In genomic region chr16:71883849-71884638, GRCh38 we compare ENCODE assay signal across 1 cellular context.
TF ChIP-seq lines count a peak whose summit lies in the region.

Gene ZNF821, minus strand, starts transcription at chr16:71884182. Its CDS starts 4,236 bp downstream, at chr16:71879946.

TF ChIP-seq in K562, 482 proteins besides CTCF, POLR2A, EP300 and RAD21 (continued from another document and continues in another):
- TF ChIP-seq ZNF184 (CRISPR knock-in tag; IDR thresholded peaks at IDR 0.05) (no peak), NCOA4 (IDR thresholded peaks at IDR 0.05; ENCODE audit: partially characterized antibody) (no peak), ZNF668 (CRISPR knock-in tag; IDR thresholded peaks at IDR 0.05) (no peak), PHF21A (IDR thresholded peaks at IDR 0.05; ENCODE audit: borderline replicate concordance, low read depth) (no peak), ZNF696 (CRISPR knock-in tag; conservative IDR thresholded peaks at IDR 0.05) (no peak), CEBPZ (IDR thresholded peaks at IDR 0.05; ENCODE audit: borderline replicate concordance, low read depth, low read length) (no peak), HNRNPLL (IDR thresholded peaks at IDR 0.05; ENCODE audit: low read depth, low read length, poor library complexity, severe bottlenecking) (peak; percentile 21), HES1 (IDR thresholded peaks at IDR 0.05; ENCODE audit: low read depth) (peak; percentile 28; the same call in 1 of the 2 replicates), ZNF133 (CRISPR knock-in tag; IDR thresholded peaks at IDR 0.05) (no peak), EWSR1 (IDR thresholded peaks at IDR 0.05; ENCODE audit: borderline replicate concordance, low read depth, partially characterized antibody) (no peak), ETV5 (CRISPR knock-in tag; IDR thresholded peaks at IDR 0.05; ENCODE audit: low read depth) (peak; percentile 34; the same call in 1 of the 2 replicates), HDAC8 (tag; IDR thresholded peaks at IDR 0.05) (0 out of 2 replicates have a peak, but pooled peaks have one; percentile 51), NCOA1 (IDR thresholded peaks at IDR 0.05; ENCODE audit: low read depth) (no peak), RBM22 (IDR thresholded peaks at IDR 0.05; ENCODE audit: low read depth, low read length, poor library complexity, severe bottlenecking) (peak; percentile 10), PURB (CRISPR knock-in tag; IDR thresholded peaks at IDR 0.05; ENCODE audit: low read depth) (no peak), ZNF212 (CRISPR knock-in tag; IDR thresholded peaks at IDR 0.05) (no peak), ZNF785 (CRISPR knock-in tag; IDR thresholded peaks at IDR 0.05) (no peak), NCOA6 (IDR thresholded peaks at IDR 0.05) (no peak), PHTF2 (CRISPR knock-in tag; IDR thresholded peaks at IDR 0.05) (no peak), RBBP5 (IDR thresholded peaks at IDR 0.05; ENCODE audit: borderline replicate concordance, insufficient read depth, low read length, poor library complexity, severe bottlenecking) (peak; percentile 83), ILF3 (IDR thresholded peaks at IDR 0.05; ENCODE audit: borderline replicate concordance) (no peak), HBP1 (CRISPR knock-in tag; IDR thresholded peaks at IDR 0.05) (0 out of 2 replicates have a peak, but pooled peaks have one; percentile 55), ZBTB9 (CRISPR knock-in tag; IDR thresholded peaks at IDR 0.05) (peak; percentile 51; the same call in 1 of the 2 replicates), ATF6 (CRISPR knock-in tag; IDR thresholded peaks at IDR 0.05) (no peak), ZSCAN29 (IDR thresholded peaks at IDR 0.05) (no peak), CEBPB (tag; IDR thresholded peaks at IDR 0.05) (no peak), ZBTB40 (IDR thresholded peaks at IDR 0.05) (peak; percentile 54), ZBTB40 (CRISPR knock-in tag; IDR thresholded peaks at IDR 0.05) (no peak), GATAD2A (IDR thresholded peaks at IDR 0.05) (peak; percentile 67; the same call in 1 of the 2 replicates), HDAC1 (IDR thresholded peaks at IDR 0.05) (peak in 1 of 2 experiments; percentile 85; a peak in 2 of 4 replicates), ZNF778 (CRISPR knock-in tag; IDR thresholded peaks at IDR 0.05) (no peak), SETDB1 (IDR thresholded peaks at IDR 0.05; ENCODE audit: low read length) (no peak), SUPT5H (IDR thresholded peaks at IDR 0.05) (peak; percentile 59), HNRNPUL1 (IDR thresholded peaks at IDR 0.05; ENCODE audit: low read length) (no peak), ZNF395 (CRISPR knock-in tag; IDR thresholded peaks at IDR 0.05) (peak; percentile 96), NFIC (IDR thresholded peaks at IDR 0.05) (peak; percentile 18; the same call in 1 of the 2 replicates), ARID3B (CRISPR knock-in tag; IDR thresholded peaks at IDR 0.05; ENCODE audit: borderline replicate concordance) (no peak), FOXO4 (CRISPR knock-in tag; IDR thresholded peaks at IDR 0.05) (no peak), ZZZ3 (IDR thresholded peaks at IDR 0.05) (no peak)
